Comparison of ENCODE assay signal across 9 cellular contexts in genomic region chr10:22539579-22540160, GRCh38.
"Had no signal": no experiment of that assay in that cellular context is flagged by ENCODE, and none has a peak within 500 bp of the region (broad histone marks: within the 10 kb centered on the region; RNA-seq: fewer than 3 reads in every experiment).

No MANE protein-coding gene starts in this region.

- H2AFZ ChIP-seq: hepatocyte, parathyroid adenoma had no signal

- H3K27me3 Mint-ChIP-seq: activated CD4-positive, alpha-beta memory T cell treated with anti-CD3 and anti-CD28 coated beads, Interleukin-2, amount 10 ng/mL, durations not matched to agents 7 days and 5 days had no signal

- H3K4me3 Mint-ChIP-seq: activated CD4-positive, alpha-beta memory T cell treated with anti-CD3 and anti-CD28 coated beads, Interleukin-2, amount 10 ng/mL, durations not matched to agents 7 days and 5 days had no signal

- H3K27me3 ChIP-seq: cardiac muscle cell, hepatocyte had no signal

- H3K79me2 ChIP-seq: hepatocyte, parathyroid adenoma had no signal

- H3K4me3 ChIP-seq: cardiac muscle cell, coronary artery, hepatocyte had no signal

- ATAC-seq: left ventricle myocardium superior had no signal

- DNase-seq: activated CD4-positive, alpha-beta memory T cell treated with anti-CD3 and anti-CD28 coated beads, Interleukin-2, amount 10 ng/mL, durations not matched to agents 7 days and 5 days; activated CD4-positive, alpha-beta T cell treated with anti-CD3 and anti-CD28 coated beads for 1 hour; left ventricle myocardium superior; mesenchymal stem cell; stimulated activated CD4-positive, alpha-beta T cell treated with anti-CD3 and anti-CD28 coated beads, Interleukin-4, amount 100 ng/mL, for 4 hours had no signal

- H3K27ac Mint-ChIP-seq: activated CD4-positive, alpha-beta memory T cell treated with anti-CD3 and anti-CD28 coated beads, Interleukin-2, amount 10 ng/mL, durations not matched to agents 7 days and 5 days had no signal

- H3K4me2 ChIP-seq: hepatocyte had no signal

- H3K4me1 ChIP-seq: parathyroid adenoma had no signal

- H3K27ac ChIP-seq: cardiac muscle cell, coronary artery, hepatocyte, parathyroid adenoma had no signal
